ENCODE assay signal across 8 cellular contexts in genomic region chrX:80876877-80877276, GRCh38.
DNase-seq lines count a peak whose midpoint lies in the region; ATAC-seq and TF ChIP-seq lines count a peak whose summit lies in the region.

No MANE protein-coding gene starts in this region.

- H3K9me3 Mint-ChIP-seq in natural killer cell (no peaks in the 10 kb centered on the region), osteocyte (ENCODE audit: unreplicated experiment) (peaks cover 4% of the 10 kb centered on the region)
- no peaks in the 10 kb centered on the region for H3K9me3 Mint-ChIP-seq in natural killer cell treated with Interleukin-12 subunit alpha and Interleukin-12 subunit beta and Interleukin-15 and Interleukin-18, amount 100 ng/mL, for 72 hours
- H3K9me3 Mint-ChIP-seq in T-helper 2 cell treated with Interferon-gamma antibody and Interleukin-4, amounts not matched to agents 5 μg/mL and 100 μg/mL, for 36 hours: no peaks in the 10 kb centered on the region

- DNase-seq in natural killer cell (no peak), NCI-H2107 (lab: John Stamatoyannopoulos, UW) (peak; percentile 6), dermis microvascular lymphatic vessel endothelial cell (ENCODE audit: low read depth in 2 of 2) (peak; percentile 7 to 36), osteocyte (ENCODE audit: extremely low spot score, unreplicated experiment) (no peak), sciatic nerve (ENCODE audit: low spot score) (no peak)
- DNase-seq in natural killer cell treated with Interleukin-12 subunit alpha and Interleukin-12 subunit beta and Interleukin-15 and Interleukin-18, amount 100 ng/mL, for 72 hours (ENCODE audit: low spot score): no peak
- DNase-seq in T-helper 2 cell treated with Interferon-gamma antibody and Interleukin-4, amounts not matched to agents 5 μg/mL and 100 μg/mL, for 36 hours (ENCODE audit: low spot score): no peak

- no peaks in the 10 kb centered on the region for H3K4me1 Mint-ChIP-seq in natural killer cell
- no peaks in the 10 kb centered on the region for H3K4me1 Mint-ChIP-seq in natural killer cell treated with Interleukin-12 subunit alpha and Interleukin-12 subunit beta and Interleukin-15 and Interleukin-18, amount 100 ng/mL, for 72 hours (ENCODE audit: low read depth in 2 of 2)
- no peaks in the 10 kb centered on the region for H3K4me1 Mint-ChIP-seq in osteocyte (ENCODE audit: unreplicated experiment)
- H3K4me1 Mint-ChIP-seq in T-helper 2 cell treated with Interferon-gamma antibody and Interleukin-4, amounts not matched to agents 5 μg/mL and 100 μg/mL, for 36 hours (ENCODE audit: low read depth): no peaks in the 10 kb centered on the region

- H3K36me3 Mint-ChIP-seq in natural killer cell: no peaks in the 10 kb centered on the region
- H3K36me3 Mint-ChIP-seq in natural killer cell treated with Interleukin-12 subunit alpha and Interleukin-12 subunit beta and Interleukin-15 and Interleukin-18, amount 100 ng/mL, for 72 hours: no peaks in the 10 kb centered on the region
- H3K36me3 Mint-ChIP-seq in osteocyte (ENCODE audit: unreplicated experiment): no peaks in the 10 kb centered on the region
- H3K36me3 Mint-ChIP-seq in T-helper 2 cell treated with Interferon-gamma antibody and Interleukin-4, amounts not matched to agents 5 μg/mL and 100 μg/mL, for 36 hours (ENCODE audit: low read depth): no peaks in the 10 kb centered on the region

- intact Hi-C loops in natural killer cell (cut with micrococcal nuclease): no loop called here
- intact Hi-C loops in sciatic nerve (cut with DNase I): no loop called here

- H3K4me3 Mint-ChIP-seq in natural killer cell (no peak overlapping the region), osteocyte (ENCODE audit: unreplicated experiment) (no peak overlapping the region)
- H3K4me3 Mint-ChIP-seq in natural killer cell treated with Interleukin-12 subunit alpha and Interleukin-12 subunit beta and Interleukin-15 and Interleukin-18, amount 100 ng/mL, for 72 hours: no peak overlapping the region
- H3K4me3 Mint-ChIP-seq in T-helper 2 cell treated with Interferon-gamma antibody and Interleukin-4, amounts not matched to agents 5 μg/mL and 100 μg/mL, for 36 hours: no peak overlapping the region

- TF ChIP-seq CTCF in natural killer cell (IDR thresholded peaks at IDR 0.05) (peak; percentile 59), osteocyte (IDR thresholded peaks at IDR 0.05) (peak; percentile 58)

- peaks cover 0 to 2% of the 10 kb centered on the region in 2 donors for H3K27me3 Mint-ChIP-seq in natural killer cell (ENCODE audit: low read depth in 2 of 2)
- peaks cover 0 to 12% of the 10 kb centered on the region in 2 donors for H3K27me3 Mint-ChIP-seq in natural killer cell treated with Interleukin-12 subunit alpha and Interleukin-12 subunit beta and Interleukin-15 and Interleukin-18, amount 100 ng/mL, for 72 hours
- peaks cover 1% of the 10 kb centered on the region for H3K27me3 Mint-ChIP-seq in osteocyte (ENCODE audit: unreplicated experiment)
- H3K27me3 Mint-ChIP-seq in T-helper 2 cell treated with Interferon-gamma antibody and Interleukin-4, amounts not matched to agents 5 μg/mL and 100 μg/mL, for 36 hours (ENCODE audit: low read depth): no peaks in the 10 kb centered on the region

- H3K27ac Mint-ChIP-seq in natural killer cell (no peak overlapping the region), osteocyte (ENCODE audit: unreplicated experiment) (no peak overlapping the region)
- no peak overlapping the region for H3K27ac Mint-ChIP-seq in natural killer cell treated with Interleukin-12 subunit alpha and Interleukin-12 subunit beta and Interleukin-15 and Interleukin-18, amount 100 ng/mL, for 72 hours
- H3K27ac Mint-ChIP-seq in T-helper 2 cell treated with Interferon-gamma antibody and Interleukin-4, amounts not matched to agents 5 μg/mL and 100 μg/mL, for 36 hours: no peak overlapping the region

- ATAC-seq in natural killer cell: no peak
- no peak for ATAC-seq in natural killer cell treated with Interleukin-12 subunit alpha and Interleukin-12 subunit beta and Interleukin-15 and Interleukin-18, amount 100 ng/mL, for 72 hours
- ATAC-seq in GM21737 (IDR thresholded peaks at IDR 0.05; ENCODE audit: unreplicated experiment): no peak
- no peak for ATAC-seq in sciatic nerve

Comparison
In these comparisons a context has a peak if more than half of its experiments do, and no peak if none do; other contexts are left out.
1. DNase-seq: peak in NCI-H2107 (single experiment) and dermis microvascular lymphatic vessel endothelial cell (2 of 2); none in natural killer cell (single experiment), natural killer cell treated with Interleukin-12 subunit alpha and Interleukin-12 subunit beta and Interleukin-15 and Interleukin-18, amount 100 ng/mL, for 72 hours (single experiment), osteocyte (single experiment), T-helper 2 cell treated with Interferon-gamma antibody and Interleukin-4, amounts not matched to agents 5 μg/mL and 100 μg/mL, for 36 hours (single experiment) and sciatic nerve (single experiment).